Comparison of ENCODE assay signal across 17 cellular contexts in genomic region chr2:237490009-237490804, GRCh38. TPM values are rescaled to one million over a fixed set of nuclear protein-coding genes. Genes with fewer than 3 reads are reported as not detected.
DNase-seq lines count a peak whose midpoint lies in the region; ATAC-seq, FAIRE-seq and TF ChIP-seq lines count a peak whose summit lies in the region.
"Had no signal": no experiment of that assay in that cellular context is flagged by ENCODE, and none has a peak within 500 bp of the region (broad histone marks: within the 10 kb centered on the region; RNA-seq: fewer than 3 reads in every experiment).

No MANE protein-coding gene starts in this region.

- FAIRE-seq in small intestine (lab: Jason Lieb, UNC) (no peak), HTR-8/SVneo (lab: Jason Lieb, UNC) (no peak)
- FAIRE-seq: D721Med, GM12878 had no signal

- H3K4me1 ChIP-seq in small intestine (ENCODE audit: control insufficient read depth in 2 of 2, insufficient read depth in 1 of 2, low read depth in 1 of 2, low read length in 1 of 2) (peaks cover 0 to 2% of the 10 kb centered on the region in 2 donors), A673 (ENCODE audit: insufficient read depth, low read length, poor library complexity, severe bottlenecking) (no peaks in the 10 kb centered on the region)

- no TSS peak for BruUV-seq in A673 (replicated peaks; lab: Mats Ljungman, UMichigan)

- H3K27ac ChIP-seq in small intestine (ENCODE audit: low read depth in 1 of 2, low read length in 1 of 2), result peak overlapping the region in 1 of 2 donors; percentile 90
- H3K27ac ChIP-seq in A673 (ENCODE audit: low read depth, low read length, poor library complexity, severe bottlenecking), result no peak overlapping the region

- H3K27me3 ChIP-seq in small intestine (ENCODE audit: control insufficient read depth in 2 of 2, insufficient read depth in 2 of 2, low read length in 2 of 2) (peaks cover 0 to 19% of the 10 kb centered on the region in 2 donors), A673 (replicated peaks; ENCODE audit: insufficient read depth, low read depth, low read length, poor library complexity) (peaks cover 54% of the 10 kb centered on the region)

- 30 to 47% (median 43%) methylated on average over 8 of the region's 8 CpGs for WGBS in small intestine, 3 donors

- intact Hi-C loops in A673 (cut with micrococcal nuclease; ENCODE audit: unreplicated experiment), result no loop called here

- H3K9me3 ChIP-seq in small intestine (ENCODE audit: control insufficient read depth, low read depth) (no peaks in the 10 kb centered on the region), A673 (ENCODE audit: low read depth, low read length, poor library complexity, severe bottlenecking) (peaks cover 11% of the 10 kb centered on the region)

- H3K36me3 ChIP-seq in small intestine (ENCODE audit: control insufficient read depth in 2 of 2, insufficient read depth in 2 of 2, low read length in 2 of 2) (no peaks in the 10 kb centered on the region), A673 (ENCODE audit: insufficient read depth, low read length, poor library complexity, severe bottlenecking) (no peaks in the 10 kb centered on the region)

- H3K4me3 ChIP-seq in small intestine (ENCODE audit: low read depth in 1 of 2, low read length in 2 of 2) (no peak overlapping the region), A673 (ENCODE audit: low read depth, low read length, poor library complexity, severe bottlenecking) (no peak overlapping the region)
- H3K4me3 ChIP-seq: GM12878 had no signal

- ATAC-seq in GM18498 (IDR thresholded peaks at IDR 0.05; ENCODE audit: unreplicated experiment), result no peak
- no peak for ATAC-seq in HG03439 (IDR thresholded peaks at IDR 0.05; ENCODE audit: unreplicated experiment)
- ATAC-seq: GM12878, natural killer cell had no signal

- CTCF ChIA-PET in A673 (lab: Charles Lee), result no interaction called here

- no peak for TF ChIP-seq CTCF in A673 (conservative IDR thresholded peaks at IDR 0.05; ENCODE audit: low read depth, low read length)

- POLR2A ChIA-PET in A673 (lab: Charles Lee; ENCODE audit: low non-redundant PET), result interaction anchor here (0.6 kb wide), 1 partner anchor 73 kb away, joined by 3 read pairs; no protein-coding TSS in a partner anchor

- DNase-seq in HT-29 (ENCODE audit: low spot score), result peak; percentile 92
- peak; percentile 23 for DNase-seq in astrocyte of the hippocampus (ENCODE audit: low read depth, low spot score)
- DNase-seq in iPS-NIHi11 (ENCODE audit: low spot score), result peak; percentile 58
- peak; percentile 46 for DNase-seq in small intestine
- DNase-seq in A673 (ENCODE audit: low spot score), result no peak
- DNase-seq in HTR-8/SVneo (ENCODE audit: insufficient read length, low spot score), result no peak
- DNase-seq: activated CD4-positive, alpha-beta T cell treated with anti-CD3 and anti-CD28 coated beads, Interleukin-2, amount 10 ng/mL, durations not matched to agents 7 days and 5 days; activated effector memory CD4-positive, alpha-beta T cell treated with Interleukin-2 at 50 U/mL for 16 hours; glutamatergic neuron; MV-4-11; natural killer cell; NCI-H526 treated with DMSO at 0.1 percent for 48 hours; stimulated activated CD4-positive, alpha-beta T cell treated with anti-CD3 and anti-CD28 coated beads, Interleukin-15, amount 100 ng/mL, for 24 hours had no signal

RNA-seq across cellular contexts. Expression of gene MLPH, which starts 3.2 kb away (rescaled TPM):
- 66.1 and 67.8 TPM in 2 replicates for total RNA-seq in HT-29 (2014; rRNA removed; shearing (Covaris generic))
- polyA plus RNA-seq in small intestine, result 10 to 100 TPM; 13.2 to 18.9 (median 18.8) TPM
- total RNA-seq in A673 (2021), result 0.26 TPM in 1 of 2 replicates, not detected in the other
- total RNA-seq: activated CD4-positive, alpha-beta T cell treated with anti-CD3 and anti-CD28 coated beads, Interleukin-2, amount 10 ng/mL, durations not matched to agents 7 days and 5 days; natural killer cell had no signal

Comparison
In these comparisons a context has a peak if more than half of its experiments do, and no peak if none do; other contexts are left out.
1. DNase-seq: peak in HT-29 (single experiment), astrocyte of the hippocampus (single experiment), iPS-NIHi11 (single experiment) and small intestine (single experiment); none in A673 (single experiment) and HTR-8/SVneo (single experiment).
2. RNA of gene MLPH, which starts 3.2 kb away (total RNA-seq): 66.1 to 67.8 TPM in HT-29; 0.26 TPM in A673; every median in the first group is over 10 times any median in the second.